In the genomic region with DNA sequence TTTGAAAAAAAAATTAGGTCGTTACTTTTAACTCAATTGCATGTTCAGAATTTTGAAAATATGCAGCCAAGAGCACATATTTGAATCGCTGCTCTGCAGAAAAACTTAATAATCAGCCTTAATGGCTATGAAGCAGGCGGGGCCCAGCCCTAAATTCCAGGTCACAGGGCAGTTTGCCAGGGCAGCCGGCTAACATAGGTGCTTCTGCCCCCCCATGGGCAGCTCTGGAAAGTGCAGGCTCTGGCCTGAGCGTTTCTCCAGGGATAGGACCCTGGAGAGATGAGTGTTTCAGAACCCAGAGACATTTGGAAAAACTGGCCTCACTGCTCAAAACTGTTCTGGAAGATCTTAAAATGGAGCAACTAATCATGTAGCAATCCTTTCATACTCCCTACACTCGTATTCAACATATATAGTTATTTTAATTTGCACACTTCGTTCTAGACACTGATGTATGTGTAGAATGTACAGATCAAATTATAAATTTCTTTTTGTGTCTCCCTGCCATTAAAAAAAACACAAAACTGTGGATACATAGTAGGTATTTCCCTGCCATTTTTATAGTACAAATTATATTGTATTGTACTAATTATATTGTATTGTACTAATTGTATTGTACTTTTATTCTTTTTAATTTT, we compare ENCODE assay signal across 8 cellular contexts. TPM values are rescaled to one million over a fixed set of nuclear protein-coding genes. Genes with fewer than 3 reads are reported as not detected.
DNase-seq lines count a peak whose midpoint lies in the region; ATAC-seq lines count a peak whose summit lies in the region.

No MANE protein-coding gene starts in this region.

- peak; percentile 86 for DNase-seq in DMS53 (lab: John Stamatoyannopoulos, UW)
- DNase-seq in NCI-H446 (lab: John Stamatoyannopoulos, UW): peak; percentile 45 to 88
- peak; percentile 72 for DNase-seq in activated CD4-positive, CD25-positive, alpha-beta regulatory T cell treated with anti-CD3 and anti-CD28 coated beads, Interleukin-2, amount 50 U/mL, for 72 hours
- DNase-seq in central memory CD4-positive, alpha-beta T cell: peak; percentile 70
- DNase-seq in left colon: peak; percentile 83 to 97
- DNase-seq in stimulated activated CD4-positive, alpha-beta T cell treated with anti-CD3 and anti-CD28 coated beads, Interleukin-2, amount 100 ng/mL, for 4 hours (ENCODE audit: low read depth): peak; percentile 75

- intact Hi-C loops in left colon (cut with DNase I, micrococcal nuclease): loop anchor here (5.0 to 10.0 kb wide), 2 partner anchors 98 to 101 kb away; no protein-coding TSS in a partner anchor

- ATAC-seq in HG02678 (IDR thresholded peaks at IDR 0.05; ENCODE audit: unreplicated experiment) (peak; percentile 58), left colon (peak; percentile 90), HG03139 (IDR thresholded peaks at IDR 0.05; ENCODE audit: unreplicated experiment) (no peak)

RNA-seq across cellular contexts. Expression of gene PTGR2, which starts 26.0 kb away (rescaled TPM):
- 10 to 100 TPM; 14.7 to 16.0 TPM for total RNA-seq in left colon
